Comparison of ENCODE assay signal across 1 cellular context in the genomic region with DNA sequence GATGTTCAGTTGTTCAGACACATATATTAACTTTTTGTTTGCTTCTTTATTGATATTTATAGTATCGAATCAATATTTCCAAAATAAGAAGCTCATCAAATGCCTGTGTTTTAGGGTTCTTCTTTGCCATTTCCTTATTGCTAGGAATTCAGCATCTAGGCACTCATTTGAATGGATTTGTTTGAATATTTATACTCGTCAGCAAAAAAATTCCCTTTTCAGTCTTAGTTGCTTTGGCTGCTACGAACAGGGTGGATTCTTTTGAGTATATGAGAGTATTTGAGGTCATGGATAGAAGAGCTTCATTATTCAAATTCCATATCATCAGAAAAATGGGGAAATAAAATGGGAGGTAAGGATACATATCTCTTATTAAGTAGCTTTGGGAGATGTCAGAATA.
A peak's percentile ranks its signal among the peaks of the same experiment; 100 is the strongest.
TF ChIP-seq lines count a peak whose summit lies in the region.

No MANE protein-coding gene starts in this region.

TF ChIP-seq in K562, 482 proteins besides CTCF, POLR2A, EP300 and RAD21 (continued from another document):
- TF ChIP-seq, protein P1, sequence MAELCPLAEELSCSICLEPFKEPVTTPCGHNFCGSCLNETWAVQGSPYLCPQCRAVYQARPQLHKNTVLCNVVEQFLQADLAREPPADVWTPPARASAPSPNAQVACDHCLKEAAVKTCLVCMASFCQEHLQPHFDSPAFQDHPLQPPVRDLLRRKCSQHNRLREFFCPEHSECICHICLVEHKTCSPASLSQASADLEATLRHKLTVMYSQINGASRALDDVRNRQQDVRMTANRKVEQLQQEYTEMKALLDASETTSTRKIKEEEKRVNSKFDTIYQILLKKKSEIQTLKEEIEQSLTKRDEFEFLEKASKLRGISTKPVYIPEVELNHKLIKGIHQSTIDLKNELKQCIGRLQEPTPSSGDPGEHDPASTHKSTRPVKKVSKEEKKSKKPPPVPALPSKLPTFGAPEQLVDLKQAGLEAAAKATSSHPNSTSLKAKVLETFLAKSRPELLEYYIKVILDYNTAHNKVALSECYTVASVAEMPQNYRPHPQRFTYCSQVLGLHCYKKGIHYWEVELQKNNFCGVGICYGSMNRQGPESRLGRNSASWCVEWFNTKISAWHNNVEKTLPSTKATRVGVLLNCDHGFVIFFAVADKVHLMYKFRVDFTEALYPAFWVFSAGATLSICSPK (IDR thresholded peaks at IDR 0.05; ENCODE audit: borderline replicate concordance), result no peak
- TF ChIP-seq SP1 (CRISPR knock-in tag; IDR thresholded peaks at IDR 0.05) (no peak), MAFF (IDR thresholded peaks at IDR 0.05; ENCODE audit: low read length) (peak; percentile 58), SMARCA5 (IDR thresholded peaks at IDR 0.05) (no peak), POLR3A (IDR thresholded peaks at IDR 0.05; ENCODE audit: borderline replicate concordance, extremely low read depth, insufficient read depth, insufficient read length) (no peak), FOXK1 (CRISPR knock-in tag; IDR thresholded peaks at IDR 0.05; ENCODE audit: borderline replicate concordance) (no peak), NEUROD1 (IDR thresholded peaks at IDR 0.05; ENCODE audit: borderline replicate concordance, low read depth, low read length, partially characterized antibody) (no peak), NELFE (IDR thresholded peaks at IDR 0.05; ENCODE audit: insufficient read depth, insufficient read length) (no peak), CBX2 (IDR thresholded peaks at IDR 0.05; ENCODE audit: insufficient read depth, low read length, poor library complexity, severe bottlenecking) (no peak)
